Comparison of ENCODE assay signal across 11 cellular contexts in the genomic region with DNA sequence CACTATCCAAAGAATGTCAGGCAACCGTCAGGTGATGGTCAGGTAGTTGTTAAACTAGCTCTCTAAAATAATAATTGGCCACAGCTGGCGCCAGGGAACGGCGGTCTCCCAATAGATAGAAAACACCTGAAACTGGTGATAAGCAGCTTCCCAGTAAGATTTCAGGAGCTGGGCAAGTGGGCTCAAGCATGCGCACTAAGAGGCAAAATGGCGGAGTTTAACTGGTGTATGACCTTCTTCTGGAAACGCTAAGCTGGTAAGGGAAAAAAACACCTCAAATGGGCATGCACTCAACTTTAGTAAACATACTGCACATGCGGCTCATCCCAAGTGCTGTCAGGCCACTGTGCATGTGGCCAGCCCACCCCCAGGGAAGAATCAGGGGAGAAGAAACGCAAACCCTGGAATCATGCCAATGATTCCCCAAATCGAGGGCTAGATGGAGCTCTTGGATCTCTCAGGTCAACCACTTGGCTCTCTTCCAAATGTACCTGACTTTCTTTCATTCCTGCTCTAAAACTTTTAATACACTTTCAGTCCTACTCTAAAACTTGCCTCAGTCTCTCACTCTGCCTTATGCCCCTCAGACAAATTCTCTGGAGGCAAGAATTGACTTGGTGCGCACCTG.
A peak's percentile ranks its signal among the peaks of the same experiment; 100 is the strongest.
DNase-seq lines count a peak whose midpoint lies in the region; ATAC-seq, FAIRE-seq and TF ChIP-seq lines count a peak whose summit lies in the region.
"Had no signal": no experiment of that assay in that cellular context is flagged by ENCODE, and none has a peak within 500 bp of the region (broad histone marks: within the 10 kb centered on the region; RNA-seq: fewer than 3 reads in every experiment).

No MANE protein-coding gene starts in this region.

- no peaks in the 10 kb centered on the region for H3K27me3 ChIP-seq in BE2C
- H3K27me3 ChIP-seq in adrenal gland: no peaks in the 10 kb centered on the region

- intact Hi-C loops in adrenal gland (cut with DNase I): no loop called here

- DNase-seq in BE2C (peak; percentile 25), LoVo (ENCODE audit: low spot score) (peak; percentile 17), adrenal gland (peak in 4 of 7 donors; percentile 31 to 35 (median 33)), kidney glomerular epithelial cell (lab: John Stamatoyannopoulos, UW) (peak; percentile 32), HTR-8/SVneo (ENCODE audit: insufficient read length, low spot score) (no peak), activated gamma-delta T cell treated with Interleukin-2 at 50 U/mL for 16 hours (no peak)
- no peak for DNase-seq in stimulated activated CD4-positive, alpha-beta T cell treated with anti-CD3 and anti-CD28 coated beads, Interleukin-1b, Interleukin-23, amount 100 ng/mL, for 48 hours
- DNase-seq: foreskin melanocyte, HCEC 1CT had no signal

- 76 to 78% (median 77%) methylated on average over 11 of the region's 11 CpGs for WGBS in adrenal gland, 4 donors

- H3K36me3 ChIP-seq in BE2C (no peaks in the 10 kb centered on the region), adrenal gland (replicated peaks in 1 of 2) (no peaks in the 10 kb centered on the region)

- FAIRE-seq in HTR-8/SVneo (lab: Jason Lieb, UNC): no peak

- H3K4me1 ChIP-seq in BE2C (peaks cover 19% of the 10 kb centered on the region), adrenal gland (replicated peaks in 1 of 2) (no peaks in the 10 kb centered on the region)

- TF ChIP-seq CTCF in BE2C (IDR thresholded peaks at IDR 0.05; ENCODE audit: low read depth, low read length) (peak; percentile 26), adrenal gland (IDR thresholded peaks at IDR 0.05) (peak in 5 of 6 experiments; percentile 7 to 39 (median 31))

- H3K27ac ChIP-seq in adrenal gland: no peak overlapping the region
- H3K27ac ChIP-seq: skin epidermis had no signal

- no peak for TF ChIP-seq POLR2A in adrenal gland (IDR thresholded peaks at IDR 0.05)

- ATAC-seq in GM21381 (IDR thresholded peaks at IDR 0.05; ENCODE audit: unreplicated experiment): no peak

- H3K4me3 ChIP-seq in BE2C (ENCODE audit: low read depth, low read length) (no peak overlapping the region), adrenal gland (no peak overlapping the region)
- H3K4me3 ChIP-seq: skin epidermis had no signal

- H3K9me3 ChIP-seq in BE2C (no peaks in the 10 kb centered on the region), adrenal gland (replicated peaks in 1 of 3) (no peaks in the 10 kb centered on the region)

Comparison
In these comparisons a context has a peak if more than half of its experiments do, and no peak if none do; other contexts are left out.
1. DNase-seq: peak in BE2C (single experiment), LoVo (single experiment), adrenal gland (4 of 7) and kidney glomerular epithelial cell (single experiment); none in HTR-8/SVneo (single experiment), activated gamma-delta T cell treated with Interleukin-2 at 50 U/mL for 16 hours (single experiment) and stimulated activated CD4-positive, alpha-beta T cell treated with anti-CD3 and anti-CD28 coated beads, Interleukin-1b, Interleukin-23, amount 100 ng/mL, for 48 hours (single experiment).